ENCODE assay signal across 1 cellular context in the genomic region with DNA sequence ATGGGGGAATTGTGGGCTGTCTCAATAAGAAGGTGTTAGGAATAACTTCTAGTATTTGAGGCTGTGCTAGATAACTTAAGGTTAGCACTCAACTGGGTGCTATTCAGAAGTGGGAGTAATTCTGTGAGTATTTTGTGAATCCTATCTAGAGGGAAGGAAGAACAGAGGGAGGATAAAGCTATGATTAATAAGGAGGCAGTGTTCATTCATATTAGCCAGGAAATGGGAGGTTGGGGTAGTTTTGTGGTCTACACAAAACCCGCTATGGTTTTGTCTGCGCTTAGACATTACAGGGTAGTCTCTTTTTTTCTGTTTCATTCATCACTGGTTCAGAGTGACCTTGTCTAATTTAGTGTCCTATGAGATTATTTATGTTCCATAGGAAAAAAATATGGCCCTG.
TF ChIP-seq lines count a peak whose summit lies in the region.

No MANE protein-coding gene starts in this region.

TF ChIP-seq in IMR-90, 13 proteins besides CTCF, POLR2A, EP300 and RAD21:
- no peak for TF ChIP-seq MXI1 (IDR thresholded peaks at IDR 0.05; ENCODE audit: borderline replicate concordance, low read depth, low read length)
- TF ChIP-seq RFX5 (IDR thresholded peaks at IDR 0.05; ENCODE audit: low read depth, low read length): no peak
- no peak for TF ChIP-seq CHD1 (IDR thresholded peaks at IDR 0.05; ENCODE audit: low read depth, low read length)
- no peak for TF ChIP-seq NFE2L2 (IDR thresholded peaks at IDR 0.05; ENCODE audit: low read depth, low read length)
- TF ChIP-seq, protein P1, sequence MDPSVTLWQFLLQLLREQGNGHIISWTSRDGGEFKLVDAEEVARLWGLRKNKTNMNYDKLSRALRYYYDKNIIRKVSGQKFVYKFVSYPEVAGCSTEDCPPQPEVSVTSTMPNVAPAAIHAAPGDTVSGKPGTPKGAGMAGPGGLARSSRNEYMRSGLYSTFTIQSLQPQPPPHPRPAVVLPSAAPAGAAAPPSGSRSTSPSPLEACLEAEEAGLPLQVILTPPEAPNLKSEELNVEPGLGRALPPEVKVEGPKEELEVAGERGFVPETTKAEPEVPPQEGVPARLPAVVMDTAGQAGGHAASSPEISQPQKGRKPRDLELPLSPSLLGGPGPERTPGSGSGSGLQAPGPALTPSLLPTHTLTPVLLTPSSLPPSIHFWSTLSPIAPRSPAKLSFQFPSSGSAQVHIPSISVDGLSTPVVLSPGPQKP (IDR thresholded peaks at IDR 0.05; ENCODE audit: borderline replicate concordance, low read depth, low read length): no peak
- no peak for TF ChIP-seq CEBPB (IDR thresholded peaks at IDR 0.05; ENCODE audit: low read depth, low read length)
- TF ChIP-seq RCOR1 (IDR thresholded peaks at IDR 0.05; ENCODE audit: insufficient replicate concordance, low read length): no peak
- TF ChIP-seq MAZ (IDR thresholded peaks at IDR 0.05; ENCODE audit: borderline replicate concordance, low read depth, low read length): no peak
- no peak for TF ChIP-seq SMC3 (IDR thresholded peaks at IDR 0.05; ENCODE audit: low read depth, low read length)
- TF ChIP-seq MAFK (IDR thresholded peaks at IDR 0.05; ENCODE audit: low read depth, low read length): no peak
